13 cellular contexts compared by ENCODE assay signal in the genomic region with DNA sequence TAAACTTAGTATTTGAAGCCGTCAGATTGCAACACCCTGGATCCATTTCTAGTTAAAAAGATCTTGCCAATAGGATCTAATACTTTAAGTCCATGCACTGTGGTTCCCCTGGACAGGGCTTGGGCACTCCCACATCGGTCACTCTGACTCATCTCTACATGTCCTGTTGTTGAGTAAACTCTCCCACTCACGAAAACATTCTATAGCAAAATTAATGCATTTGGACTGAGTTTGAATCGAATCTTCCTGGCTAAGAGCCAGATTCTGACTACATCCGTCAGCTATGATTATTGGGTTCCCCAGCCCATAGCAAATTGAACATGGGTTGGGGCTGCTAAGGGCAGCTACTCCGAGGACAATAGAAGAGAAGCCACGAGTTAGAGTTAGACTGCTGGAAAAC.
DNase-seq lines count a peak whose midpoint lies in the region; ATAC-seq and TF ChIP-seq lines count a peak whose summit lies in the region.
"Had no signal": no experiment of that assay in that cellular context is flagged by ENCODE, and none has a peak within 500 bp of the region (broad histone marks: within the 10 kb centered on the region; RNA-seq: fewer than 3 reads in every experiment).

No MANE protein-coding gene starts in this region.

- CTCF ChIA-PET in T-cell (lab: Charles Lee), result no interaction called here

- H3K36me3 Mint-ChIP-seq in nephron (ENCODE audit: low read depth) (peaks cover 9% of the 10 kb centered on the region), T-cell (peaks cover 23% of the 10 kb centered on the region)

- H3K4me1 Mint-ChIP-seq in nephron, result peaks cover 13% of the 10 kb centered on the region
- H3K4me1 Mint-ChIP-seq in T-cell, result peaks cover 0 to 4% (median 0%) of the 10 kb centered on the region in 3 donors

- DNase-seq in EL, result peak; percentile 93
- DNase-seq in NCI-H226, result peak; percentile 76
- peak; percentile 19 for DNase-seq in dermis blood vessel endothelial cell
- no peak for DNase-seq in T-cell
- DNase-seq in NK-92 (lab: John Stamatoyannopoulos, UW; ENCODE audit: unreplicated experiment), result no peak
- DNase-seq in globus pallidus (ENCODE audit: low spot score), result no peak
- DNase-seq: activated CD4-positive, alpha-beta T cell treated with anti-CD3 and anti-CD28 coated beads for 4 hours; activated effector memory CD4-positive, alpha-beta T cell treated with anti-CD3 and anti-CD28 coated beads, Interleukin-2, amount 50 U/mL, for 16 hours; colonic mucosa; DMS 273 treated with DMSO at 0.1 percent for 48 hours; uterus had no signal

- H3K4me3 Mint-ChIP-seq in nephron, result no peak overlapping the region
- no peak overlapping the region for H3K4me3 Mint-ChIP-seq in T-cell

- no peak for TF ChIP-seq CTCF in nephron (IDR thresholded peaks at IDR 0.05; ENCODE audit: unreplicated experiment in 3 of 3)

- POLR2A ChIA-PET in T-cell (lab: Charles Lee), result no interaction called here

- no peaks in the 10 kb centered on the region for H3K9me3 Mint-ChIP-seq in nephron
- no peaks in the 10 kb centered on the region for H3K9me3 Mint-ChIP-seq in T-cell

- ATAC-seq in T-cell (replicated peaks in 1 of 4) (no peak), HG02610 (IDR thresholded peaks at IDR 0.05; ENCODE audit: unreplicated experiment) (no peak)

- H3K27ac Mint-ChIP-seq in nephron (peak overlapping the region in 2 of 3 experiments; percentile 10 to 11), T-cell (no peak overlapping the region)

- H3K27me3 Mint-ChIP-seq in nephron (ENCODE audit: low read depth) (no peaks in the 10 kb centered on the region), T-cell (no peaks in the 10 kb centered on the region)

Comparison
In these comparisons a context has a peak if more than half of its experiments do, and no peak if none do; other contexts are left out.
1. DNase-seq: peak in EL (single experiment), NCI-H226 (single experiment) and dermis blood vessel endothelial cell (single experiment); none in T-cell (0 of 34), NK-92 (single experiment) and globus pallidus (single experiment).
2. H3K27ac Mint-ChIP-seq: peak in nephron (2 of 3); none in T-cell (0 of 2).